In genomic region chr9:73023025-73023541, GRCh38 we compare ENCODE assay signal across 8 cellular contexts.
A peak's percentile ranks its signal among the peaks of the same experiment; 100 is the strongest.
DNase-seq lines count a peak whose midpoint lies in the region; TF ChIP-seq lines count a peak whose summit lies in the region.

No MANE protein-coding gene starts in this region.

- WGBS in GM23248 (ENCODE audit: low coverage in 1 of 2, low lambda C conversion rate in 2 of 2, missing lambda C conversion rate in 2 of 2), 2 experiments, result 6 to 10% methylated on average over 7 of the region's 7 CpGs

- TF ChIP-seq CTCF in WERI-Rb-1 (IDR thresholded peaks at IDR 0.05; ENCODE audit: low read depth, low read length), result peak; percentile 42

- peak overlapping the region; percentile 47 for H2AFZ ChIP-seq in GM23248

- no peaks in the 10 kb centered on the region for H3K9me2 ChIP-seq in GM23248 (ENCODE audit: insufficient read depth)

- in situ Hi-C loops in GM23248 (cut with MboI), result no loop called here

- H3K36me3 ChIP-seq in GM23248 (ENCODE audit: low read depth) (no peaks in the 10 kb centered on the region), WERI-Rb-1 (no peaks in the 10 kb centered on the region)

- no peaks in the 10 kb centered on the region for H3K79me2 ChIP-seq in GM23248 (ENCODE audit: insufficient read depth)

- H3K27ac ChIP-seq in GM23248 (no peak overlapping the region), WERI-Rb-1 (no peak overlapping the region)

- no peaks in the 10 kb centered on the region for H4K20me1 ChIP-seq in GM23248 (ENCODE audit: insufficient read depth)

- H3K9me3 ChIP-seq in GM23248 (ENCODE audit: low read depth) (no peaks in the 10 kb centered on the region), WERI-Rb-1 (ENCODE audit: severe bottlenecking) (no peaks in the 10 kb centered on the region)

- DNase-seq in DMS114 treated with DMSO at 0.1 percent for 48 hours (lab: John Stamatoyannopoulos, UW; ENCODE audit: unreplicated experiment) (peak; percentile 25), GM23248 (peak; percentile 82), NCI-H1417 (lab: John Stamatoyannopoulos, UW) (peak; percentile 27 to 85 (median 46)), WERI-Rb-1 (peak; percentile 33), dermis microvascular lymphatic vessel endothelial cell (ENCODE audit: low read depth in 2 of 2) (peak; percentile 75 to 78), medulla oblongata (ENCODE audit: extremely low spot score) (peak; percentile 81), amniotic stem cell (lab: John Stamatoyannopoulos, UW) (no peak)
- DNase-seq in stimulated activated CD8-positive, alpha-beta memory T cell treated with anti-CD3 and anti-CD28 coated beads, Interleukin-4, amount 100 ng/mL, for 4 hours (ENCODE audit: low read depth in 2 of 2, low spot score in 1 of 2), result peak; percentile 2 to 5

- H3K27me3 ChIP-seq in GM23248 (replicated peaks; ENCODE audit: insufficient read depth), result no peaks in the 10 kb centered on the region
- H3K27me3 ChIP-seq in WERI-Rb-1 (ENCODE audit: insufficient read depth, low read depth, severe bottlenecking), result no peaks in the 10 kb centered on the region

- no peak overlapping the region for H3K9ac ChIP-seq in GM23248

- H3F3A ChIP-seq in GM23248 (ENCODE audit: insufficient read depth), result peaks cover 6% of the 10 kb centered on the region; the same call in 1 of the 2 replicates

- H3K4me3 ChIP-seq in GM23248, result no peak overlapping the region
- H3K4me3 ChIP-seq in WERI-Rb-1 (ENCODE audit: low read depth, low read length), result no peak overlapping the region

- peak overlapping the region; percentile 32 for H3K4me2 ChIP-seq in GM23248 (ENCODE audit: unreplicated experiment)

- H3K4me1 ChIP-seq in GM23248 (ENCODE audit: insufficient read depth), result peaks cover 10% of the 10 kb centered on the region
